Comparison of ENCODE assay signal across 2 cellular contexts in the genomic region with DNA sequence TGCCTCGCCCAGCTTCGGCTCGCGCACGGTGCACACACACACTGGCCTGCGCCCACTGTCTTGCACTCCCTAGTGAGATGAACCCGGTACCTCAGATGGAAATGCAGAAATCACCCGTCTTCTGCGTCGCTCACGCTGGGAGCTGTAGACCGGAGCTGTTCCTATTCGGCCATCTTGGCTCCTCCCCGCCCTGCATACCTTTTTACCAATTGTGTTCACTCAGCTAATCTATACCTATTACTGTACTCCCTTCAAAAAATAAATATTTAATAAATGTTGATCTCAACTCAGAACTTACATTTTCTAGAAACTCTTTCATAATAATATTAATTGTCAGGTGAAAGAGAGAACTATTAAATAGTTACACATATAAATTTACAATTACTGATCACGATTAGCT. TPM values are rescaled to one million over a fixed set of nuclear protein-coding genes. Genes with fewer than 3 reads are reported as not detected.
"Had no signal": no experiment of that assay in that cellular context is flagged by ENCODE, and none has a peak within 500 bp of the region (broad histone marks: within the 10 kb centered on the region; RNA-seq: fewer than 3 reads in every experiment).

No MANE protein-coding gene starts in this region.

RNA-seq across cellular contexts. Expression of a gene that starts 48.0 kb away (rescaled TPM):
- total RNA-seq: SK-MEL-5; T-helper 1 cell treated with Interleukin-12 subunit alpha and Interleukin-12 subunit beta and Interleukin-4 antibody, amounts not matched to agents 30 ng/mL and 1 ng/mL, for 36 hours had no signal
